Comparison of ENCODE assay signal across 19 cellular contexts in the genomic region with DNA sequence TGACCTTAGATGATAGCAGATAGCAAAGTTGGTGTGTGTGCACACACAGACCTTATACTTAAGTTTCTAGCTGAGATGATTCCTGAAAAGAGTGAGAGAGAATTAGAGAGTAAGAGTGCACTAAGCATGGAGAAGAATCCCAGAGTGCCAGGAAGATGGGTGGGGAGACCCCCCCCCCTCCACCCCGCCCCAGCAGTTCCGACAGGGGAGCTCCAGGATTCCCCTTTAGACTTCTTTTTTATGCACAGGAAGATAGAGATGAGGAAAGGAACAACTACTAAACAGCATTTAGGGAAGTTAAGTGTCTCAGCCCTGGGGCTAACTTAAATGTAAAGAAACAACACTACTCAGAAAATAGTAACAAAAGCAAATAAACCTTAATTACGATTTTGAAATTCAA.
DNase-seq lines count a peak whose midpoint lies in the region; ATAC-seq and TF ChIP-seq lines count a peak whose summit lies in the region.
"Had no signal": no experiment of that assay in that cellular context is flagged by ENCODE, and none has a peak within 500 bp of the region (broad histone marks: within the 10 kb centered on the region; RNA-seq: fewer than 3 reads in every experiment).

No MANE protein-coding gene starts in this region.

- H3K4me1 ChIP-seq in HUES48 (ENCODE audit: control insufficient read depth, insufficient read depth, low read length), result peaks cover 16% of the 10 kb centered on the region
- peaks cover 17% of the 10 kb centered on the region; the same call in 1 of the 2 replicates for H3K4me1 ChIP-seq in GM23338 (ENCODE audit: insufficient read depth)
- H3K4me1 ChIP-seq: BLaER1, Caco-2 had no signal

- H3K9me2 ChIP-seq in GM23338 (ENCODE audit: insufficient read depth), result 0 out of 2 replicates have a peak, but pooled peaks cover 7% of the 10 kb centered on the region

- ATAC-seq in WTC11 (peak; percentile 52), HG02852 (IDR thresholded peaks at IDR 0.05; ENCODE audit: unreplicated experiment) (no peak), GM23338 (no peak)
- ATAC-seq: CD8-positive, alpha-beta T cell had no signal

- POLR2A ChIA-PET in WTC11 (lab: Charles Lee), result no interaction called here

- H3K27ac ChIP-seq in HUES48 (ENCODE audit: low read depth, low read length) (peak overlapping the region; percentile 48), GM23338 (ENCODE audit: low read depth) (no peak overlapping the region)
- H3K27ac ChIP-seq: 22Rv1, BLaER1, C4-2B, GM23248 had no signal

- H4K20me1 ChIP-seq in GM23338 (replicated peaks; ENCODE audit: insufficient read depth), result no peaks in the 10 kb centered on the region
- H4K20me1 ChIP-seq: BLaER1 had no signal

- H3K9me3 Mint-ChIP-seq in WTC11 (peaks cover 5% of the 10 kb centered on the region; the same call in 1 of the 2 replicates), GM23338 (no peaks in the 10 kb centered on the region)
- H3K9me3 Mint-ChIP-seq: CD8-positive, alpha-beta T cell had no signal

- H3K27ac Mint-ChIP-seq in WTC11 (no peak overlapping the region), GM23338 (no peak overlapping the region)
- H3K27ac Mint-ChIP-seq: B cell; CD4-positive, CD25-positive, alpha-beta regulatory T cell; CD8-positive, alpha-beta T cell had no signal

- H3K36me3 ChIP-seq in HUES48 (ENCODE audit: control insufficient read depth, insufficient read depth, low read length), result no peaks in the 10 kb centered on the region
- no peaks in the 10 kb centered on the region for H3K36me3 ChIP-seq in GM23338 (ENCODE audit: insufficient read depth)
- H3K36me3 ChIP-seq: BLaER1 had no signal

- TF ChIP-seq CTCF in WTC11 (IDR thresholded peaks at IDR 0.05) (no peak), GM23338 (conservative IDR thresholded peaks at IDR 0.05; ENCODE audit: low read depth in 2 of 2) (no peak)

- H3K4me3 ChIP-seq in HUES48 (ENCODE audit: low read depth, low read length) (no peak overlapping the region), GM23338 (no peak overlapping the region)
- H3K4me3 ChIP-seq: BLaER1, GM23248 had no signal

- no peaks in the 10 kb centered on the region for H3K9me3 ChIP-seq in HUES48 (ENCODE audit: control insufficient read depth, insufficient read depth, low read length)
- H3K9me3 ChIP-seq: BLaER1, Caco-2 had no signal

- no peak overlapping the region for H3K9ac ChIP-seq in HUES48 (ENCODE audit: low read depth, low read length)
- H3K9ac ChIP-seq: BLaER1, GM23248 had no signal

- DNase-seq in ELF-1 (ENCODE audit: low read depth, low spot score) (peak; percentile 18), WTC11 (ENCODE audit: low spot score) (no peak), iPS-NIHi7 (ENCODE audit: extremely low spot score) (peak; percentile 26), GM23338 (ENCODE audit: low spot score) (no peak), GF-D8 (lab: John Stamatoyannopoulos, UW) (no peak)
- DNase-seq in activated CD4-positive, alpha-beta T cell treated with anti-CD3 and anti-CD28 coated beads for 48 hours, result no peak
- DNase-seq: Caco-2; CD4-positive, CD25-positive, alpha-beta regulatory T cell; CD8-positive, alpha-beta T cell; DMS153; DND-41; GDM1 had no signal

- H2AFZ ChIP-seq in GM23338, result no peak overlapping the region
- H2AFZ ChIP-seq: GM23248 had no signal

- CTCF ChIA-PET in WTC11 (lab: Charles Lee), result interaction anchor here (0.6 kb wide), 1 partner anchor 165 kb away, joined by 4 read pairs; no protein-coding TSS in a partner anchor

- no peak overlapping the region for H3K4me2 ChIP-seq in GM23338
- H3K4me2 ChIP-seq: BLaER1 had no signal

- H3K27me3 ChIP-seq in HUES48 (ENCODE audit: control insufficient read depth, insufficient read depth, low read length) (peaks cover 26% of the 10 kb centered on the region), GM23338 (ENCODE audit: insufficient read depth) (no peaks in the 10 kb centered on the region)
- H3K27me3 ChIP-seq: BLaER1 had no signal

- 0 out of 2 replicates have a peak, but pooled peaks cover 5% of the 10 kb centered on the region for H3K36me3 Mint-ChIP-seq in WTC11
- H3K36me3 Mint-ChIP-seq in GM23338 (ENCODE audit: low read depth), result no peaks in the 10 kb centered on the region
- H3K36me3 Mint-ChIP-seq: CD4-positive, CD25-positive, alpha-beta regulatory T cell; CD8-positive, alpha-beta T cell had no signal

- H3K4me3 Mint-ChIP-seq in WTC11 (no peak overlapping the region), GM23338 (no peak overlapping the region)
- H3K4me3 Mint-ChIP-seq: B cell; CD8-positive, alpha-beta T cell had no signal

- H3K27me3 Mint-ChIP-seq in WTC11 (ENCODE audit: low read depth) (peaks cover 86% of the 10 kb centered on the region), GM23338 (ENCODE audit: insufficient read depth, low read depth, poor library complexity) (peaks cover 2% of the 10 kb centered on the region)
- H3K27me3 Mint-ChIP-seq: B cell; CD4-positive, CD25-positive, alpha-beta regulatory T cell had no signal

- peaks cover 47% of the 10 kb centered on the region for H3K4me1 Mint-ChIP-seq in WTC11
- peaks cover 25% of the 10 kb centered on the region for H3K4me1 Mint-ChIP-seq in GM23338
- H3K4me1 Mint-ChIP-seq: B cell; CD4-positive, CD25-positive, alpha-beta regulatory T cell had no signal

- H3F3A ChIP-seq in GM23338 (replicated peaks; ENCODE audit: low read depth), result no peaks in the 10 kb centered on the region

- no peaks in the 10 kb centered on the region for H3K79me2 ChIP-seq in GM23338 (replicated peaks; ENCODE audit: insufficient read depth)

TF ChIP-seq in WTC11, 78 proteins besides CTCF, POLR2A, EP300 and RAD21 (continues in another document):
- TF ChIP-seq HMGA2 (CRISPR knock-in tag; IDR thresholded peaks at IDR 0.05), result no peak
- no peak for TF ChIP-seq NR1H2 (CRISPR knock-in tag; IDR thresholded peaks at IDR 0.05)
- TF ChIP-seq, protein P1, sequence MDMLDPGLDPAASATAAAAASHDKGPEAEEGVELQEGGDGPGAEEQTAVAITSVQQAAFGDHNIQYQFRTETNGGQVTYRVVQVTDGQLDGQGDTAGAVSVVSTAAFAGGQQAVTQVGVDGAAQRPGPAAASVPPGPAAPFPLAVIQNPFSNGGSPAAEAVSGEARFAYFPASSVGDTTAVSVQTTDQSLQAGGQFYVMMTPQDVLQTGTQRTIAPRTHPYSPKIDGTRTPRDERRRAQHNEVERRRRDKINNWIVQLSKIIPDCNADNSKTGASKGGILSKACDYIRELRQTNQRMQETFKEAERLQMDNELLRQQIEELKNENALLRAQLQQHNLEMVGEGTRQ (CRISPR knock-in tag; IDR thresholded peaks at IDR 0.05), result no peak
- TF ChIP-seq, protein P2, sequence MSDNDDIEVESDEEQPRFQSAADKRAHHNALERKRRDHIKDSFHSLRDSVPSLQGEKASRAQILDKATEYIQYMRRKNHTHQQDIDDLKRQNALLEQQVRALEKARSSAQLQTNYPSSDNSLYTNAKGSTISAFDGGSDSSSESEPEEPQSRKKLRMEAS (CRISPR knock-in tag; IDR thresholded peaks at IDR 0.05), result no peak
- no peak for TF ChIP-seq IRF2 (CRISPR knock-in tag; IDR thresholded peaks at IDR 0.05; ENCODE audit: borderline replicate concordance, low read depth)

TF ChIP-seq in GM23338, 12 proteins besides CTCF, POLR2A, EP300 and RAD21 (continues in another document):
- no peak for TF ChIP-seq CREB1 (CRISPR knock-in tag; IDR thresholded peaks at IDR 0.05; ENCODE audit: low read depth)
- no peak for TF ChIP-seq STAT1 (IDR thresholded peaks at IDR 0.05; ENCODE audit: unreplicated experiment)
- no peak for TF ChIP-seq NANOG (IDR thresholded peaks at IDR 0.05; ENCODE audit: borderline replicate concordance)
- no peak for TF ChIP-seq EZH2 (IDR thresholded peaks at IDR 0.05; ENCODE audit: low read depth, unreplicated experiment)
- no peak for TF ChIP-seq POLR2AphosphoS5 (IDR thresholded peaks at IDR 0.05; ENCODE audit: low read depth)

Comparison
In these comparisons a context has a peak if more than half of its experiments do, and no peak if none do; other contexts are left out.
1. DNase-seq: peak in ELF-1 (single experiment) and iPS-NIHi7 (single experiment); none in WTC11 (single experiment), activated CD4-positive, alpha-beta T cell treated with anti-CD3 and anti-CD28 coated beads for 48 hours (single experiment), GM23338 (single experiment) and GF-D8 (single experiment).